Comparison of ENCODE assay signal across 1 cellular context in genomic region chr5:714215-715118, GRCh38. TPM values are rescaled to one million over a fixed set of nuclear protein-coding genes. Genes with fewer than 3 reads are reported as not detected.
"Had no signal": no experiment of that assay in that cellular context is flagged by ENCODE, and none has a peak within 500 bp of the region (broad histone marks: within the 10 kb centered on the region; RNA-seq: fewer than 3 reads in every experiment).

No MANE protein-coding gene starts in this region.

RNA-seq across cellular contexts. Expression of gene TPPP, which starts 21.3 kb away (rescaled TPM):
- total RNA-seq: osteoblast had no signal
